In the genomic region with DNA sequence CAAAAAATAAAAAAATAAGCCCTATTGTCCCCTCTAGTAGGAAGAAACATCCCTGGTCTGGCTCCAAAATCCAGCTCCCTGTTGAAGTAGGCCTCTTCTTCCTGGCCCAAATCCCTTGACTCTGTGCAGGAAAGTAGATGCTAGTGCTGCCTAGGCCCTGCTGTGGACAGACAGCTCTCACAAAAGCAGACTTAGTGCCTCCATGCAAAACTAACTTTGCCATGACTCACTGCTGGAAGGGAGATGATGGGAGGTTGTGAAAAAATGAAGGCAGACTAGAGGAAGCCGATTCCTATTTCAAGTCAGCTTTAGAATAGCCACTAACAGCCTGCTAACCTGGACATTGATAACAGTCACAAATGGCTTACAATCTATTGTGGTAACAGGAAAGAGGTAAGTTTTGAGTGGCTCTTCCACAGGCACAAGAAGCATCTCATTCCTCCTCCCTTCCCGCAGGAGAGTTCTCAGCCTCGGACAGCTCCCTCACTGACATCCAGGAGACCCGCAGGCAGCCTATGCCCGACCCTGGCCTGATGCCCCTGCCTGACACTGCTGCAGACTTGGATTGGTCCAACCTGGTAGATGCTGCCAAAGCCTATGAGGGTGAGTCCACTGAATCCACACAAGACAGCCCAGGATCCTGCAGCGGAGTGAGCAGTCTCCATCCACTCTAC, we compare ENCODE assay signal across 20 cellular contexts.
A peak's percentile ranks its signal among the peaks of the same experiment; 100 is the strongest.
DNase-seq lines count a peak whose midpoint lies in the region; ATAC-seq and TF ChIP-seq lines count a peak whose summit lies in the region.
"Had no signal": no experiment of that assay in that cellular context is flagged by ENCODE, and none has a peak within 500 bp of the region (broad histone marks: within the 10 kb centered on the region; RNA-seq: fewer than 3 reads in every experiment).

No MANE protein-coding gene starts in this region.

- intact Hi-C loops in aorta (cut with DNase I), result no loop called here

- WGBS in aorta, 2 donors, result 68% methylated on average over 6 of the region's 6 CpGs

- no peaks in the 10 kb centered on the region for H3K9me3 ChIP-seq in aorta (ENCODE audit: control insufficient read depth, low read length)
- H3K9me3 ChIP-seq: heart right ventricle, pancreas, spleen had no signal

- H3K4me1 Mint-ChIP-seq in activated CD4-positive, alpha-beta T cell treated with anti-CD3 and anti-CD28 coated beads, Interleukin-2, amount 10 ng/mL, durations not matched to agents 7 days and 5 days, result no peaks in the 10 kb centered on the region
- H3K4me1 Mint-ChIP-seq: CD8-positive, alpha-beta memory T cell; stimulated activated naive CD8-positive, alpha-beta T cell treated with anti-CD3 and anti-CD28 coated beads, Interleukin-15, amount 100 ng/mL, for 72 hours had no signal

- H3K4me3 Mint-ChIP-seq in activated CD4-positive, alpha-beta T cell treated with anti-CD3 and anti-CD28 coated beads, Interleukin-2, amount 10 ng/mL, durations not matched to agents 7 days and 5 days, result no peak overlapping the region
- H3K4me3 Mint-ChIP-seq: CD8-positive, alpha-beta memory T cell; stimulated activated naive CD8-positive, alpha-beta T cell treated with anti-CD3 and anti-CD28 coated beads, Interleukin-15, amount 100 ng/mL, for 72 hours had no signal

- no peaks in the 10 kb centered on the region for H3K27me3 Mint-ChIP-seq in activated CD4-positive, alpha-beta T cell treated with anti-CD3 and anti-CD28 coated beads, Interleukin-2, amount 10 ng/mL, durations not matched to agents 7 days and 5 days
- H3K27me3 Mint-ChIP-seq: CD8-positive, alpha-beta memory T cell; stimulated activated naive CD8-positive, alpha-beta T cell treated with anti-CD3 and anti-CD28 coated beads, Interleukin-15, amount 100 ng/mL, for 72 hours had no signal

- peaks cover 1 to 2% of the 10 kb centered on the region in 2 donors for H3K36me3 ChIP-seq in aorta (ENCODE audit: control insufficient read depth in 1 of 2, insufficient read depth in 2 of 2, low read length in 1 of 2)

- ATAC-seq in aorta (ENCODE audit: low FRiP score), result peak; percentile 10
- ATAC-seq: heart right ventricle; K562; pancreas; stimulated activated naive CD8-positive, alpha-beta T cell treated with anti-CD3 and anti-CD28 coated beads, Interleukin-15, amount 100 ng/mL, for 72 hours had no signal

- in situ Hi-C loops in KBM-7 (cut with MboI; ENCODE audit: low pct_unique_long_range_greater_than_20kb, low sequenced_read_pairs), result no loop called here

- H3K36me3 Mint-ChIP-seq in activated CD4-positive, alpha-beta T cell treated with anti-CD3 and anti-CD28 coated beads, Interleukin-2, amount 10 ng/mL, durations not matched to agents 7 days and 5 days (ENCODE audit: low read depth), result peaks cover 31% of the 10 kb centered on the region

- DNase-seq in activated CD4-positive, alpha-beta T cell treated with anti-CD3 and anti-CD28 coated beads, Interleukin-2, amount 10 ng/mL, durations not matched to agents 7 days and 5 days, result no peak
- DNase-seq in activated CD4-positive, alpha-beta T cell treated with anti-CD3 and anti-CD28 coated beads for 4 hours, result no peak
- DNase-seq in astrocyte of the hippocampus (ENCODE audit: low read depth, low spot score) (peak; percentile 78), foreskin fibroblast (peak; percentile 38 to 71), aorta (no peak), KBM-7 (no peak), ecto neural progenitor cell (ENCODE audit: low spot score) (no peak)
- no peak for DNase-seq in activated CD4-positive, CD25-positive, alpha-beta regulatory T cell treated with anti-CD3 and anti-CD28 coated beads, Interleukin-2, amount 50 U/mL, for 72 hours
- DNase-seq: activated CD8-positive, alpha-beta memory T cell treated with anti-CD3 and anti-CD28 coated beads for 24 hours; activated effector memory CD4-positive, alpha-beta T cell treated with anti-CD3 and anti-CD28 coated beads, Interleukin-2, amount 50 U/mL, for 16 hours; CD8-positive, alpha-beta memory T cell; central memory CD4-positive, alpha-beta T cell; heart right ventricle; NCI-H1417 treated with DMSO at 0.1 percent for 48 hours; NCI-H446 treated with DMSO at 0.1 percent for 48 hours; pancreas; spleen; stimulated activated naive CD8-positive, alpha-beta T cell treated with anti-CD3 and anti-CD28 coated beads, Interleukin-15, amount 100 ng/mL, for 72 hours had no signal

- no peak for TF ChIP-seq CTCF in foreskin fibroblast (IDR thresholded peaks at IDR 0.05; ENCODE audit: low read depth, low read length)

- no peaks in the 10 kb centered on the region for H3K27me3 ChIP-seq in aorta (ENCODE audit: control insufficient read depth in 1 of 2, insufficient read depth in 2 of 2, low read length in 1 of 2)
- H3K27me3 ChIP-seq: heart right ventricle, pancreas, spleen had no signal

- H3K4me1 ChIP-seq in aorta (ENCODE audit: control insufficient read depth in 1 of 2, insufficient read depth in 2 of 2, low read length in 2 of 2), result no peaks in the 10 kb centered on the region
- H3K4me1 ChIP-seq: heart right ventricle, pancreas, spleen had no signal

- CTCF ChIA-PET in activated CD4-positive, alpha-beta T cell treated with anti-CD3 and anti-CD28 coated beads, Interleukin-2, amount 10 ng/mL, durations not matched to agents 7 days and 5 days (lab: Charles Lee), result no interaction called here

- H3K9me3 Mint-ChIP-seq in activated CD4-positive, alpha-beta T cell treated with anti-CD3 and anti-CD28 coated beads, Interleukin-2, amount 10 ng/mL, durations not matched to agents 7 days and 5 days, result no peaks in the 10 kb centered on the region
- H3K9me3 Mint-ChIP-seq: CD8-positive, alpha-beta memory T cell; stimulated activated naive CD8-positive, alpha-beta T cell treated with anti-CD3 and anti-CD28 coated beads, Interleukin-15, amount 100 ng/mL, for 72 hours had no signal

- H3K27ac ChIP-seq in aorta (ENCODE audit: low read depth in 1 of 2, low read length in 2 of 2), result no peak overlapping the region
- H3K27ac ChIP-seq: 22Rv1, heart right ventricle, pancreas had no signal

- POLR2A ChIA-PET in activated CD4-positive, alpha-beta T cell treated with anti-CD3 and anti-CD28 coated beads, Interleukin-2, amount 10 ng/mL, durations not matched to agents 7 days and 5 days (lab: Charles Lee), result no interaction called here

- H3K4me3 ChIP-seq in foreskin fibroblast (ENCODE audit: low read depth in 1 of 2, low read length in 2 of 2), result no peak overlapping the region
- H3K4me3 ChIP-seq in aorta (ENCODE audit: low read length in 2 of 2), result no peak overlapping the region
- H3K4me3 ChIP-seq: heart right ventricle, K562, pancreas, spleen had no signal

- H3K27ac Mint-ChIP-seq in activated CD4-positive, alpha-beta T cell treated with anti-CD3 and anti-CD28 coated beads, Interleukin-2, amount 10 ng/mL, durations not matched to agents 7 days and 5 days, result peak overlapping the region; percentile 9

Comparison
In these comparisons a context has a peak if more than half of its experiments do, and no peak if none do; other contexts are left out.
1. DNase-seq: peak in astrocyte of the hippocampus (single experiment) and foreskin fibroblast (2 of 2); none in activated CD4-positive, alpha-beta T cell treated with anti-CD3 and anti-CD28 coated beads, Interleukin-2, amount 10 ng/mL, durations not matched to agents 7 days and 5 days (single experiment), activated CD4-positive, alpha-beta T cell treated with anti-CD3 and anti-CD28 coated beads for 4 hours (0 of 2), aorta (0 of 2), KBM-7 (single experiment), ecto neural progenitor cell (single experiment) and activated CD4-positive, CD25-positive, alpha-beta regulatory T cell treated with anti-CD3 and anti-CD28 coated beads, Interleukin-2, amount 50 U/mL, for 72 hours (single experiment).